Comparison of ENCODE assay signal across 1 cellular context in the genomic region with DNA sequence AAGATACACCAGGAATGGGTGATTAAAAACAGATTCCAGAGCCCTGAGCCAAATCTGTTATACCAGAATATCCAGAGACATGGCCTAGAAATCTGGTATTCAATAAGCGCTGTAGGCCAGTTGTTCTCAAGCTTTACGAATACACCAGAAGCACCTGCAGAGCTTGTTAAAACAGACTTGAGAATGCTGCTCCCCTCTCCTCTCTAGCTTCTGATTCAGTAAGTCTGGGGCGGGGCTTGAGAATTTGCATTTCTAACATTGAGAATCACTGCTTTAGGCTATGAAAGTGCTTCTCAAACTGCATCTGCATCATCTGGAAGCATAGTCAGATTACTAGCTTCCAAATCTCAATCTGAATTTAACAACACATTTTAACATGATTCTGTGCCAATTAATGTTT.
TF ChIP-seq lines count a peak whose summit lies in the region.

No MANE protein-coding gene starts in this region.

TF ChIP-seq in GM23338, 12 proteins besides CTCF, POLR2A, EP300 and RAD21:
- TF ChIP-seq, protein P1, sequence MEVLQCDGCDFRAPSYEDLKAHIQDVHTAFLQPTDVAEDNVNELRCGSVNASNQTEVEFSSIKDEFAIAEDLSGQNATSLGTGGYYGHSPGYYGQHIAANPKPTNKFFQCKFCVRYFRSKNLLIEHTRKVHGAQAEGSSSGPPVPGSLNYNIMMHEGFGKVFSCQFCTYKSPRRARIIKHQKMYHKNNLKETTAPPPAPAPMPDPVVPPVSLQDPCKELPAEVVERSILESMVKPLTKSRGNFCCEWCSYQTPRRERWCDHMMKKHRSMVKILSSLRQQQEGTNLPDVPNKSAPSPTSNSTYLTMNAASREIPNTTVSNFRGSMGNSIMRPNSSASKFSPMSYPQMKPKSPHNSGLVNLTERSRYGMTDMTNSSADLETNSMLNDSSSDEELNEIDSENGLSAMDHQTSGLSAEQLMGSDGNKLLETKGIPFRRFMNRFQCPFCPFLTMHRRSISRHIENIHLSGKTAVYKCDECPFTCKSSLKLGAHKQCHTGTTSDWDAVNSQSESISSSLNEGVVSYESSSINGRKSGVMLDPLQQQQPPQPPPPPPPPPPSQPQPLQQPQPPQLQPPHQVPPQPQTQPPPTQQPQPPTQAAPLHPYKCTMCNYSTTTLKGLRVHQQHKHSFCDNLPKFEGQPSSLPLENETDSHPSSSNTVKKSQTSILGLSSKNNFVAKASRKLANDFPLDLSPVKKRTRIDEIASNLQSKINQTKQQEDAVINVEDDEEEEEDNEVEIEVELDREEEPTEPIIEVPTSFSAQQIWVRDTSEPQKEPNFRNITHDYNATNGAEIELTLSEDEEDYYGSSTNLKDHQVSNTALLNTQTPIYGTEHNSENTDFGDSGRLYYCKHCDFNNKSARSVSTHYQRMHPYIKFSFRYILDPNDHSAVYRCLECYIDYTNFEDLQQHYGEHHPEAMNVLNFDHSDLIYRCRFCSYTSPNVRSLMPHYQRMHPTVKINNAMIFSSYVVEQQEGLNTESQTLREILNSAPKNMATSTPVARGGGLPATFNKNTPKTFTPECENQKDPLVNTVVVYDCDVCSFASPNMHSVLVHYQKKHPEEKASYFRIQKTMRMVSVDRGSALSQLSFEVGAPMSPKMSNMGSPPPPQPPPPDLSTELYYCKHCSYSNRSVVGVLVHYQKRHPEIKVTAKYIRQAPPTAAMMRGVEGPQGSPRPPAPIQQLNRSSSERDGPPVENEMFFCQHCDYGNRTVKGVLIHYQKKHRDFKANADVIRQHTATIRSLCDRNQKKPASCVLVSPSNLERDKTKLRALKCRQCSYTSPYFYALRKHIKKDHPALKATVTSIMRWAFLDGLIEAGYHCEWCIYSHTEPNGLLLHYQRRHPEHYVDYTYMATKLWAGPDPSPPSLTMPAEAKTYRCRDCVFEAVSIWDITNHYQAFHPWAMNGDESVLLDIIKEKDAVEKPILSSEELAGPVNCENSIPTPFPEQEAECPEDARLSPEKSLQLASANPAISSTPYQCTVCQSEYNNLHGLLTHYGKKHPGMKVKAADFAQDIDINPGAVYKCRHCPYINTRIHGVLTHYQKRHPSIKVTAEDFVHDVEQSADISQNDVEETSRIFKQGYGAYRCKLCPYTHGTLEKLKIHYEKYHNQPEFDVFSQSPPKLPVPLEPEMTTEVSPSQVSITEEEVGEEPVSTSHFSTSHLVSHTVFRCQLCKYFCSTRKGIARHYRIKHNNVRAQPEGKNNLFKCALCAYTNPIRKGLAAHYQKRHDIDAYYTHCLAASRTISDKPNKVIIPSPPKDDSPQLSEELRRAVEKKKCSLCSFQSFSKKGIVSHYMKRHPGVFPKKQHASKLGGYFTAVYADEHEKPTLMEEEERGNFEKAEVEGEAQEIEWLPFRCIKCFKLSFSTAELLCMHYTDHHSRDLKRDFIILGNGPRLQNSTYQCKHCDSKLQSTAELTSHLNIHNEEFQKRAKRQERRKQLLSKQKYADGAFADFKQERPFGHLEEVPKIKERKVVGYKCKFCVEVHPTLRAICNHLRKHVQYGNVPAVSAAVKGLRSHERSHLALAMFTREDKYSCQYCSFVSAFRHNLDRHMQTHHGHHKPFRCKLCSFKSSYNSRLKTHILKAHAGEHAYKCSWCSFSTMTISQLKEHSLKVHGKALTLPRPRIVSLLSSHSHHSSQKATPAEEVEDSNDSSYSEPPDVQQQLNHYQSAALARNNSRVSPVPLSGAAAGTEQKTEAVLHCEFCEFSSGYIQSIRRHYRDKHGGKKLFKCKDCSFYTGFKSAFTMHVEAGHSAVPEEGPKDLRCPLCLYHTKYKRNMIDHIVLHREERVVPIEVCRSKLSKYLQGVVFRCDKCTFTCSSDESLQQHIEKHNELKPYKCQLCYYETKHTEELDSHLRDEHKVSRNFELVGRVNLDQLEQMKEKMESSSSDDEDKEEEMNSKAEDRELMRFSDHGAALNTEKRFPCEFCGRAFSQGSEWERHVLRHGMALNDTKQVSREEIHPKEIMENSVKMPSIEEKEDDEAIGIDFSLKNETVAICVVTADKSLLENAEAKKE (CRISPR knock-in tag; IDR thresholded peaks at IDR 0.05): no peak
- no peak for TF ChIP-seq ZNF331 (CRISPR knock-in tag; IDR thresholded peaks at IDR 0.05; ENCODE audit: low read depth)
- no peak for TF ChIP-seq CREB1 (CRISPR knock-in tag; IDR thresholded peaks at IDR 0.05; ENCODE audit: low read depth)
- no peak for TF ChIP-seq EZH2phosphoT487 (IDR thresholded peaks at IDR 0.05; ENCODE audit: unreplicated experiment)
- TF ChIP-seq EZH2 (IDR thresholded peaks at IDR 0.05; ENCODE audit: low read depth, unreplicated experiment): no peak
- no peak for TF ChIP-seq POLR2AphosphoS5 (IDR thresholded peaks at IDR 0.05; ENCODE audit: low read depth)
- TF ChIP-seq REST (IDR thresholded peaks at IDR 0.05; ENCODE audit: unreplicated experiment): no peak
- no peak for TF ChIP-seq ZNF114 (CRISPR knock-in tag; IDR thresholded peaks at IDR 0.05)
- no peak for TF ChIP-seq STAT1 (IDR thresholded peaks at IDR 0.05; ENCODE audit: unreplicated experiment)
- no peak for TF ChIP-seq JUNB (IDR thresholded peaks at IDR 0.05; ENCODE audit: unreplicated experiment)
- no peak for TF ChIP-seq ETS1 (IDR thresholded peaks at IDR 0.05)
- TF ChIP-seq NANOG (IDR thresholded peaks at IDR 0.05; ENCODE audit: borderline replicate concordance): no peak
